Comparison of ENCODE assay signal across 8 cellular contexts in the genomic region with DNA sequence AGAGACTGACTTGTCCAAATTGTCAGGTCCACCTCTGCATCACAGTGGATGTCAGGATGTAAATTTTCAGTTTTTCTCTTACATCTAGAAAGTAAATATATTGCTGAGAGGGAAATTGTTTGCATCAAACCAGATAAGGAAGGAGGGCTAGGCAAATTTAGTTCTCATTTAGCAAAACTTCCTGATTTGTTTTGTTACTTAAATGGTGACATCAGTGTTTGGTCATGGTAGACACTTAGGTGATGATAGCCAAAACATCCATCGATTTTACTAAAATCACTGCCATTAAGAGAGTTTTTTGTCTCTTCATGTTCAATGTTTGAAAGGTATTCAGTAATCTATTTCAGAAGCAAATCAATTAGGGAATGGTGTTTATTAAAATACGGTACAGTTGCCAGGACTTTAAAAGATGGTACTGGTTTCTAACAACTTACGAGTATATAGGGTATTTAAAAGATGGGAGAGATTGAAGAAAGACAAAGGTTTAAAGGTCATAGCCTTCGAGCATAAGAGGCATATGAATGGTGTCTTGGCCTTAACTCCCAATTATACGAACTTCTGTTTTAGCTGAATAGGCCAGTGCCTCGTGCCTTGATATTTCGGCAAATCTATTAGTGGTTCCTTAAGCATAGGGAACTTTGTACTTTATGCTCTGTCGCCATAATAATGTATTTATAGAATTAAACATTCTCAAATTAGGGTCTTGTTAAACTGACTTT. TPM values are rescaled to one million over a fixed set of nuclear protein-coding genes. Genes with fewer than 3 reads are reported as not detected.
DNase-seq lines count a peak whose midpoint lies in the region; ATAC-seq and TF ChIP-seq lines count a peak whose summit lies in the region.

No MANE protein-coding gene starts in this region.

- ATAC-seq in psoas muscle, result no peak

- H3K36me3 ChIP-seq in ES-I3 (ENCODE audit: insufficient read depth, low read length) (no peaks in the 10 kb centered on the region; the same call in 1 of the 2 replicates), PC-9 (ENCODE audit: low read depth) (peaks cover 52% of the 10 kb centered on the region), endocrine pancreas (ENCODE audit: control insufficient read depth, insufficient read depth, low read length) (no peaks in the 10 kb centered on the region), psoas muscle (ENCODE audit: insufficient read depth in 1 of 2, low read depth in 1 of 2) (no peaks in the 10 kb centered on the region)

- no TSS peak for BruUV-seq in PC-9 (replicated peaks; lab: Mats Ljungman, UMichigan)

- POLR2A ChIA-PET in PC-9 (lab: Charles Lee; ENCODE audit: unreplicated experiment), result interaction anchor here (0.6 to 1.2 kb wide), 9 partner anchors 14 to 80 kb away, joined by 3 to 10 read pairs (median 4); a partner anchor contains a TSS

- DNase-seq in PC-9 (no peak), psoas muscle (no peak), iPS-NIHi11 (ENCODE audit: low spot score) (no peak), A172 (ENCODE audit: low spot score) (no peak), NCI-H1092 (lab: John Stamatoyannopoulos, UW) (no peak), superior temporal gyrus (ENCODE audit: extremely low spot score) (no peak)

- H3K4me1 ChIP-seq in ES-I3 (ENCODE audit: insufficient read depth, low read length) (peaks cover 28% of the 10 kb centered on the region), PC-9 (replicated peaks; ENCODE audit: insufficient read depth) (peaks cover 51% of the 10 kb centered on the region), endocrine pancreas (ENCODE audit: control insufficient read depth, insufficient read depth, low read length) (no peaks in the 10 kb centered on the region), psoas muscle (peaks cover 57% of the 10 kb centered on the region)

- H3K27me3 ChIP-seq in PC-9 (ENCODE audit: insufficient read depth, low read depth) (no peaks in the 10 kb centered on the region), endocrine pancreas (ENCODE audit: control insufficient read depth, insufficient read depth, low read length) (no peaks in the 10 kb centered on the region), psoas muscle (ENCODE audit: insufficient read depth in 3 of 3, low read length in 2 of 3) (no peaks in the 10 kb centered on the region)

- H3K4me3 ChIP-seq in PC-9 (peak overlapping the region; percentile 91), endocrine pancreas (ENCODE audit: control insufficient read depth, insufficient read depth, low read length) (peak overlapping the region; percentile 82), psoas muscle (peak overlapping the region; percentile 91)

- no peak for TF ChIP-seq CTCF in PC-9 (conservative IDR thresholded peaks at IDR 0.05)
- TF ChIP-seq CTCF in psoas muscle (IDR thresholded peaks at IDR 0.05), result no peak

- H3K4me2 ChIP-seq in PC-9, result peak overlapping the region; percentile 99

- no peaks in the 10 kb centered on the region for H3K9me2 ChIP-seq in PC-9 (ENCODE audit: insufficient read depth)

- H3F3A ChIP-seq in PC-9 (ENCODE audit: insufficient read depth, low read depth), result peaks cover 64% of the 10 kb centered on the region

- intact Hi-C loops in PC-9 (cut with micrococcal nuclease; ENCODE audit: unreplicated experiment) (loop anchor here (5.0 kb wide), 1 partner anchor 209 kb away; no protein-coding TSS in a partner anchor), psoas muscle (cut with DNase I) (no loop called here)

- peak overlapping the region; percentile 55; the same call in 1 of the 2 replicates for H3K9ac ChIP-seq in ES-I3 (ENCODE audit: low read depth, low read length)
- no peak overlapping the region for H3K9ac ChIP-seq in endocrine pancreas (ENCODE audit: control insufficient read depth, insufficient read depth, low read length)

- H4K20me1 ChIP-seq in PC-9 (ENCODE audit: insufficient read depth), result peaks cover 55% of the 10 kb centered on the region

- H2AFZ ChIP-seq in PC-9, result no peak overlapping the region

- peaks cover 84% of the 10 kb centered on the region for H3K79me2 ChIP-seq in PC-9 (ENCODE audit: low read depth)

- 62 to 74% (median 67%) methylated on average over 8 of the region's 8 CpGs for WGBS in psoas muscle, 3 donors

- CTCF ChIA-PET in PC-9 (lab: Charles Lee), result interaction anchor here (0.9 to 1.3 kb wide), 2 partner anchors 9 to 50 kb away, joined by 3 to 11 read pairs; no protein-coding TSS in a partner anchor

- peak overlapping the region; percentile 92 for H3K27ac ChIP-seq in PC-9
- H3K27ac ChIP-seq in psoas muscle, result peak overlapping the region; percentile 97

- H3K9me3 ChIP-seq in ES-I3 (ENCODE audit: control insufficient read depth, insufficient read depth, low read length), result no peaks in the 10 kb centered on the region
- H3K9me3 ChIP-seq in PC-9 (ENCODE audit: insufficient read depth, low read depth), result no peaks in the 10 kb centered on the region
- H3K9me3 ChIP-seq in endocrine pancreas (ENCODE audit: control insufficient read depth, low read length), result no peaks in the 10 kb centered on the region
- H3K9me3 ChIP-seq in psoas muscle, result no peaks in the 10 kb centered on the region

RNA-seq across cellular contexts. Expression of a gene that starts 3.0 kb away (rescaled TPM):
- total RNA-seq in PC-9 (2021) (21.2 and 23.4 TPM in 2 replicates), psoas muscle (100 to 1,000 TPM in 1 of 4 donors, 10 to 100 TPM in 3; 19.9 to 110 (median 48.6) TPM)
- 10 to 100 TPM; 22.8 to 47.5 (median 33.1) TPM for polyA plus RNA-seq in psoas muscle
- total RNA-seq in A172 (2014; rRNA removed; shearing (Covaris generic)), result 41.9 and 45.0 TPM in 2 replicates

RNA-seq across cellular contexts. Expression of a gene that starts 57.7 kb away (rescaled TPM):
- total RNA-seq in PC-9 (2021) (11.2 and 15.5 TPM in 2 replicates), psoas muscle (1 to 10 TPM; 2.0 to 3.0 (median 2.6) TPM)
- polyA plus RNA-seq in psoas muscle, result under 1 TPM; 0.70 to 0.90 (median 0.84) TPM
- 19.6 and 21.1 TPM in 2 replicates for total RNA-seq in A172 (2014; rRNA removed; shearing (Covaris generic))
